ENCODE assay signal across 19 cellular contexts in the genomic region with DNA sequence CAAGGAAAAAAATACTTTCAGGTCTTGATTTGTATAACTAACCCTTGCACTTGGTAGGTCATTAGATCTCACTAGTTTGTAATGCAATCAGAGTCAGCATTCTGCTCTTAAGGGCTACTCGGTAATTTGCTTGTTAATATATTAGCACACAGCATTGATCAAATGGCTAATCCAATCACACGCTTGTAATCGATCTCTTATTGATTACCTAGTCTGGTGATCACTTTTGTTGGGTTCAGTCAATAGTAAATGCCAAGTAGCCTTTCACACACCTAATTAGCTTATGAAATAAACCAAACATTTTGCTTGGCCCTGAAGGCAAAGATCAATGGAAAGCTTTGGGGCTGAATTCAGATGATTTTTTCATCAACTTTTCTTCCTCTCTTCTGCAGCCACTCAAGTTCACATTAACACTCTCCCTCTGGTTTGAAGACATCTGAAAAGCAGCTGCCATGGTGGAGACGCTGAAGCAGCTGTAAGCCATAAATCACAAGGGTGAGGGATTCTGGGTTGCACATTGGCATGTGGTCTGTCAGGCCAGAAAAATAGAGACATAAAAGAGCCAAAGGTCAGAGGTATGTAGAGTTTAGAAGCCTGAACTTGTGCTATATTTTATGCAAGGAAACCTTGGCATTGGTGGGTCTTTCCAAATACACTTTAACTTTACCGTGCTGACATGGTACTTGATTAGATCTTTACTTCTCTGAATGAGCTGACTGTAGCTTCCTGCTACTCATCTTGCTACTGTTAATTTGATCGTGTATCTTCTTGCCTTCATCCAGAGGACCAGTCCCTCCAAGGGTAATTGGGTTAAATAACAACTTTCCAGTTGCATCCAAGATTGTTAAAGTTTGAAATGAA.
A peak's percentile ranks its signal among the peaks of the same experiment; 100 is the strongest.
DNase-seq lines count a peak whose midpoint lies in the region; ATAC-seq and TF ChIP-seq lines count a peak whose summit lies in the region.
"Had no signal": no experiment of that assay in that cellular context is flagged by ENCODE, and none has a peak within 500 bp of the region (broad histone marks: within the 10 kb centered on the region; RNA-seq: fewer than 3 reads in every experiment).

No MANE protein-coding gene starts in this region.

- H3K27ac ChIP-seq in mammary epithelial cell (ENCODE audit: insufficient read depth, low read depth, low read length) (no peak overlapping the region), SJCRH30 (peak overlapping the region; percentile 51)
- no peak overlapping the region for H3K27ac ChIP-seq in CD4-positive, alpha-beta T cell (ENCODE audit: low read depth, low read length)
- H3K27ac ChIP-seq: ovary, vagina, WERI-Rb-1 had no signal

- TF ChIP-seq CTCF in mammary epithelial cell (conservative IDR thresholded peaks at IDR 0.05 in 1 of 2, IDR thresholded peaks at IDR 0.05 in 1 of 2; ENCODE audit: extremely low read depth in 1 of 2, insufficient read depth in 1 of 2, low read depth in 1 of 2, low read length in 2 of 2) (no peak), MCF 10A (IDR thresholded peaks at IDR 0.05; ENCODE audit: unreplicated experiment) (no peak), type B pancreatic cell (conservative IDR thresholded peaks at IDR 0.05) (no peak)
- TF ChIP-seq CTCF in CD4-positive, alpha-beta T cell (IDR thresholded peaks at IDR 0.05) = no peak

- CTCF ChIA-PET in mammary epithelial cell (lab: Charles Lee; ENCODE audit: low non-redundant PET) (no interaction called here), MCF 10A (lab: Yijun Ruan, JAX) (interaction anchor here (0.6 to 1.6 kb wide), 5 partner anchors 12 to 114 kb away, joined by 3 to 5 read pairs (median 4); no protein-coding TSS in a partner anchor)
- CTCF ChIA-PET in CD4-positive, alpha-beta T cell (lab: Charles Lee) = no interaction called here

- H3K4me2 ChIP-seq in mammary epithelial cell (ENCODE audit: insufficient read depth, low read depth, low read length) = no peak overlapping the region
- H3K4me2 ChIP-seq: smooth muscle cell had no signal

- no peaks in the 10 kb centered on the region for H3K36me3 ChIP-seq in mammary epithelial cell (ENCODE audit: insufficient read depth, low read length)
- H3K36me3 ChIP-seq in SJCRH30 = no peaks in the 10 kb centered on the region
- H3K36me3 ChIP-seq: ovary, vagina, WERI-Rb-1 had no signal

- 83% methylated on average over 6 of the region's 6 CpGs for WGBS in mammary epithelial cell (ENCODE audit: low coverage, missing lambda C conversion rate)

- H4K20me1 ChIP-seq in mammary epithelial cell (ENCODE audit: insufficient read depth, low read length) = no peaks in the 10 kb centered on the region

- dilution Hi-C loops in mammary epithelial cell (cut with HindIII; ENCODE audit: low sequenced_read_pairs) = no loop called here

- H3K4me3 Mint-ChIP-seq in MCF 10A (ENCODE audit: unreplicated experiment) (no peak overlapping the region), type B pancreatic cell (peak overlapping the region; percentile 40)
- no peak overlapping the region for H3K4me3 Mint-ChIP-seq in CD4-positive, alpha-beta T cell
- H3K4me3 Mint-ChIP-seq: activated naive CD4-positive, alpha-beta T cell treated with anti-CD3 and anti-CD28 coated beads, Interleukin-2, amount 10 ng/mL, durations not matched to agents 7 days and 5 days had no signal

- DNase-seq in mammary epithelial cell = no peak
- no peak for DNase-seq in MCF 10A (ENCODE audit: unreplicated experiment)
- DNase-seq in SJCRH30 = peak; percentile 73 to 87
- DNase-seq in islet precursor cell = peak; percentile 75
- DNase-seq in type B pancreatic cell (ENCODE audit: extremely low spot score, unreplicated experiment) = no peak
- DNase-seq in CD4-positive, alpha-beta T cell = no peak
- DNase-seq in UCSD-AML1 (lab: John Stamatoyannopoulos, UW; ENCODE audit: unreplicated experiment) = no peak
- no peak for DNase-seq in amniotic stem cell (lab: John Stamatoyannopoulos, UW)
- DNase-seq: activated naive CD4-positive, alpha-beta T cell treated with anti-CD3 and anti-CD28 coated beads, Interleukin-2, amount 10 ng/mL, durations not matched to agents 7 days and 5 days; cortex of kidney; erythroblast; immature natural killer cell; mesenchymal stem cell; NCI-H1417 treated with DMSO at 0.1 percent for 48 hours; ovary; stimulated activated naive CD4-positive, alpha-beta T cell treated with Interleukin-2 at 50 U/mL for 16 hours; WERI-Rb-1 had no signal

- H3K4me1 ChIP-seq in mammary epithelial cell (ENCODE audit: insufficient read depth, low read length) (peaks cover 10% of the 10 kb centered on the region), SJCRH30 (peaks cover 28% of the 10 kb centered on the region)

- H3K9me3 Mint-ChIP-seq in MCF 10A (ENCODE audit: unreplicated experiment) (no peaks in the 10 kb centered on the region), type B pancreatic cell (no peaks in the 10 kb centered on the region)
- H3K9me3 Mint-ChIP-seq in CD4-positive, alpha-beta T cell = no peaks in the 10 kb centered on the region
- H3K9me3 Mint-ChIP-seq: activated naive CD4-positive, alpha-beta T cell treated with anti-CD3 and anti-CD28 coated beads, Interleukin-2, amount 10 ng/mL, durations not matched to agents 7 days and 5 days; immature natural killer cell had no signal

- H3K9me3 ChIP-seq in mammary epithelial cell (replicated peaks; ENCODE audit: insufficient read depth, low read length) (no peaks in the 10 kb centered on the region), SJCRH30 (replicated peaks) (no peaks in the 10 kb centered on the region)
- H3K9me3 ChIP-seq in CD4-positive, alpha-beta T cell (ENCODE audit: control insufficient read depth, low read length) = no peaks in the 10 kb centered on the region
- H3K9me3 ChIP-seq: ovary, vagina had no signal

- BruUV-seq in mammary epithelial cell (replicated peaks; lab: Mats Ljungman, UMichigan) (no TSS peak), MCF 10A (replicated peaks; lab: Mats Ljungman, UMichigan) (no TSS peak)

- H3K9ac ChIP-seq in mammary epithelial cell (ENCODE audit: insufficient read depth, low read length) = no peak overlapping the region

- H3K27ac Mint-ChIP-seq in MCF 10A (ENCODE audit: low read depth, unreplicated experiment) = no peak overlapping the region
- H3K27ac Mint-ChIP-seq in type B pancreatic cell = peak overlapping the region; percentile 62
- H3K27ac Mint-ChIP-seq in CD4-positive, alpha-beta T cell = no peak overlapping the region
- H3K27ac Mint-ChIP-seq: activated naive CD4-positive, alpha-beta T cell treated with anti-CD3 and anti-CD28 coated beads, Interleukin-2, amount 10 ng/mL, durations not matched to agents 7 days and 5 days had no signal

- no peak for ATAC-seq in CD4-positive, alpha-beta T cell (ENCODE audit: poor library complexity)

- H3K27me3 ChIP-seq in mammary epithelial cell (ENCODE audit: insufficient read depth, low read length) (no peaks in the 10 kb centered on the region), SJCRH30 (no peaks in the 10 kb centered on the region)
- H3K27me3 ChIP-seq in CD4-positive, alpha-beta T cell (ENCODE audit: control insufficient read depth, insufficient read depth, low read length) = peaks cover 6% of the 10 kb centered on the region
- H3K27me3 ChIP-seq: ovary, vagina had no signal

- in situ Hi-C loops in mammary epithelial cell (cut with MboI; ENCODE audit: low sequenced_read_pairs in 2 of 2) = no loop called here

- H2AFZ ChIP-seq in mammary epithelial cell (ENCODE audit: low read depth, low read length) = peak overlapping the region; percentile 30

- peaks cover 7% of the 10 kb centered on the region for H3K4me1 Mint-ChIP-seq in MCF 10A (ENCODE audit: insufficient read depth, unreplicated experiment)
- peaks cover 34% of the 10 kb centered on the region for H3K4me1 Mint-ChIP-seq in type B pancreatic cell (ENCODE audit: unreplicated experiment)
- peaks cover 7% of the 10 kb centered on the region for H3K4me1 Mint-ChIP-seq in CD4-positive, alpha-beta T cell (ENCODE audit: low read depth)

- no peaks in the 10 kb centered on the region for H3K36me3 Mint-ChIP-seq in MCF 10A (ENCODE audit: insufficient read depth, unreplicated experiment)
- no peaks in the 10 kb centered on the region for H3K36me3 Mint-ChIP-seq in type B pancreatic cell
- no peaks in the 10 kb centered on the region for H3K36me3 Mint-ChIP-seq in CD4-positive, alpha-beta T cell (ENCODE audit: low read depth)
- H3K36me3 Mint-ChIP-seq: activated naive CD4-positive, alpha-beta T cell treated with anti-CD3 and anti-CD28 coated beads, Interleukin-2, amount 10 ng/mL, durations not matched to agents 7 days and 5 days; immature natural killer cell had no signal

- H3K4me3 ChIP-seq in mammary epithelial cell (replicated peaks in 1 of 3; ENCODE audit: insufficient read depth in 1 of 3, low read depth in 2 of 3, low read length in 3 of 3) = no peak overlapping the region
- H3K4me3 ChIP-seq in SJCRH30 = no peak overlapping the region
- H3K4me3 ChIP-seq: ovary, smooth muscle cell had no signal

- H3K27me3 Mint-ChIP-seq in MCF 10A (ENCODE audit: insufficient read depth, unreplicated experiment) (no peaks in the 10 kb centered on the region), type B pancreatic cell (peaks cover 10% of the 10 kb centered on the region)
- peaks cover 34% of the 10 kb centered on the region for H3K27me3 Mint-ChIP-seq in CD4-positive, alpha-beta T cell

- POLR2A ChIA-PET in MCF 10A (lab: Yijun Ruan, JAX) = interaction anchor here (0.6 to 1.6 kb wide), 7 partner anchors 12 to 893 kb away, joined by 3 to 7 read pairs (median 3); no protein-coding TSS in a partner anchor
- POLR2A ChIA-PET in CD4-positive, alpha-beta T cell (lab: Charles Lee) = no interaction called here

- no peaks in the 10 kb centered on the region for H3K79me2 ChIP-seq in mammary epithelial cell (ENCODE audit: insufficient read depth, low read length)

- intact Hi-C loops in mammary epithelial cell (cut with micrococcal nuclease) (no loop called here), MCF 10A (cut with micrococcal nuclease) (no loop called here)
- intact Hi-C loops in CD4-positive, alpha-beta T cell (cut with DNase I, micrococcal nuclease) = no loop called here

Comparison
In these comparisons a context has a peak if more than half of its experiments do, and no peak if none do; other contexts are left out.
1. DNase-seq: peak in SJCRH30 (2 of 2) and islet precursor cell (single experiment); none in mammary epithelial cell (single experiment), MCF 10A (single experiment), type B pancreatic cell (single experiment), CD4-positive, alpha-beta T cell (0 of 10), UCSD-AML1 (single experiment) and amniotic stem cell (single experiment).